ENCODE assay signal across 1 cellular context in genomic region chr1:165068716-165069115, GRCh38.
TF ChIP-seq lines count a peak whose summit lies in the region.

No MANE protein-coding gene starts in this region.

TF ChIP-seq in HEK293, 187 proteins besides CTCF, POLR2A, EP300 and RAD21 (continued from another document):
- TF ChIP-seq PRDM4 (tag by site-specific recombination; IDR thresholded peaks at IDR 0.05) (no peak), ZNF629 (tag by site-specific recombination; IDR thresholded peaks at IDR 0.05) (peak; percentile 76), ZNF311 (tag by site-specific recombination; IDR thresholded peaks at IDR 0.05; ENCODE audit: borderline replicate concordance) (no peak), ZNF132 (tag by site-specific recombination; IDR thresholded peaks at IDR 0.05; ENCODE audit: borderline replicate concordance) (no peak)
